Comparison of ENCODE assay signal across 15 cellular contexts in genomic region chr2:48755473-48755872, GRCh38. TPM values are rescaled to one million over a fixed set of nuclear protein-coding genes. Genes with fewer than 3 reads are reported as not detected.
DNase-seq lines count a peak whose midpoint lies in the region; ATAC-seq and TF ChIP-seq lines count a peak whose summit lies in the region.
"Had no signal": no experiment of that assay in that cellular context is flagged by ENCODE, and none has a peak within 500 bp of the region (broad histone marks: within the 10 kb centered on the region; RNA-seq: fewer than 3 reads in every experiment).

Gene LHCGR (minus strand): TSS chr2:48755724. CDS start chr2:48755671, 53 bp downstream.

- peak; percentile 20 for DNase-seq in NCI-H1092 treated with DMSO at 0.1 percent for 48 hours (lab: John Stamatoyannopoulos, UW)
- DNase-seq in NCI-H1092 (lab: John Stamatoyannopoulos, UW) = no peak
- peak; percentile 65 for DNase-seq in ecto neural progenitor cell (ENCODE audit: low spot score)
- DNase-seq in left kidney (ENCODE audit: low read depth, low spot score) = peak; percentile 68
- DNase-seq in PC-3 = no peak
- DNase-seq in transverse colon = no peak
- no peak for DNase-seq in Caco-2
- DNase-seq: NCI-H1048, PC-9 had no signal

- H3K9me2 ChIP-seq in PC-3 (replicated peaks; ENCODE audit: low read length) = no peaks in the 10 kb centered on the region

- H3K36me3 ChIP-seq in stomach smooth muscle (ENCODE audit: control insufficient read depth in 2 of 2, insufficient read depth in 2 of 2, low read length in 2 of 2) = no peaks in the 10 kb centered on the region
- no peaks in the 10 kb centered on the region for H3K36me3 ChIP-seq in PC-3 (ENCODE audit: low read depth, low read length)
- no peaks in the 10 kb centered on the region for H3K36me3 ChIP-seq in transverse colon
- no peaks in the 10 kb centered on the region for H3K36me3 ChIP-seq in Caco-2 (ENCODE audit: control insufficient read depth, insufficient read depth, low read length)
- H3K36me3 ChIP-seq: neutrophil had no signal

- H3K9ac ChIP-seq in stomach smooth muscle (ENCODE audit: low read length in 2 of 2) (peak within 1 kb of the TSS; percentile 15 to 38), PC-3 (ENCODE audit: low read length) (no peak within 1 kb of the TSS)

- TF ChIP-seq CTCF in PC-3 (conservative IDR thresholded peaks at IDR 0.05; ENCODE audit: low read depth, low read length) (no peak), transverse colon (IDR thresholded peaks at IDR 0.05) (no peak), Caco-2 (IDR thresholded peaks at IDR 0.05; ENCODE audit: insufficient read depth in 1 of 2, low read depth in 1 of 2, low read length in 1 of 2, severe bottlenecking in 1 of 2, unreplicated experiment in 1 of 2) (no peak)

- H3K4me3 ChIP-seq in stomach smooth muscle (ENCODE audit: low read length in 2 of 2) (peak within 1 kb of the TSS; percentile 30 to 69), PC-3 (ENCODE audit: low read length) (no peak within 1 kb of the TSS), transverse colon (no peak within 1 kb of the TSS), Caco-2 (ENCODE audit: low read depth, low read length) (no peak within 1 kb of the TSS)
- H3K4me3 ChIP-seq: PC-9 had no signal

- H3K4me1 ChIP-seq in stomach smooth muscle (ENCODE audit: control insufficient read depth, insufficient read depth, low read length) (peaks cover 6% of the 10 kb centered on the region), PC-3 (ENCODE audit: insufficient read depth, low read length) (no peaks in the 10 kb centered on the region), transverse colon (no peaks in the 10 kb centered on the region), Caco-2 (no peaks in the 10 kb centered on the region)

- H4K20me1 ChIP-seq in PC-3 (ENCODE audit: low read length) = no peaks in the 10 kb centered on the region

- peaks cover 5% of the 10 kb centered on the region for H3K27me3 Mint-ChIP-seq in Caco-2 (ENCODE audit: insufficient read depth, unreplicated experiment)

- no TSS peak for BruUV-seq in PC-3 (replicated peaks; lab: Mats Ljungman, UMichigan)
- no TSS peak for BruUV-seq in Caco-2 (replicated peaks; lab: Mats Ljungman, UMichigan)

- no peak for TF ChIP-seq EP300 in transverse colon (IDR thresholded peaks at IDR 0.05; ENCODE audit: low read depth)

- no peak within 1 kb of the TSS for H3K4me3 Mint-ChIP-seq in Caco-2 (ENCODE audit: unreplicated experiment)
- H3K4me3 Mint-ChIP-seq: activated naive CD8-positive, alpha-beta T cell had no signal

- H3K27ac ChIP-seq in stomach smooth muscle (ENCODE audit: low read length) (no peak within 1 kb of the TSS), PC-3 (ENCODE audit: low read length) (no peak within 1 kb of the TSS), transverse colon (no peak within 1 kb of the TSS)
- H3K27ac ChIP-seq: neutrophil, PC-9 had no signal

- no peaks in the 10 kb centered on the region for H3F3A ChIP-seq in PC-3 (ENCODE audit: low read length, unreplicated experiment)

- H3K4me1 Mint-ChIP-seq in Caco-2 (ENCODE audit: low read depth, unreplicated experiment) = no peaks in the 10 kb centered on the region

- no peaks in the 10 kb centered on the region for H3K36me3 Mint-ChIP-seq in Caco-2 (ENCODE audit: insufficient read depth, unreplicated experiment)
- H3K36me3 Mint-ChIP-seq: activated naive CD8-positive, alpha-beta T cell had no signal

- intact Hi-C loops in PC-3 (cut with micrococcal nuclease) = no loop called here
- intact Hi-C loops in transverse colon (cut with DNase I; ENCODE audit: low total_unique reads) = no loop called here
- intact Hi-C loops in Caco-2 (cut with micrococcal nuclease; ENCODE audit: unreplicated experiment) = no loop called here

- in situ Hi-C loops in transverse colon (cut with MboI; ENCODE audit: low pct_ligation_motif_present in 1 of 4, low pct_unique_long_range_greater_than_20kb in 1 of 4, low sequenced_read_pairs in 3 of 4) = no loop called here

- WGBS in transverse colon (ENCODE audit: low coverage in 1 of 2), 2 donors = 6 to 29% methylated on average over 3 to 37 of the region's 37 CpGs

- POLR2A ChIA-PET in PC-3 (lab: Charles Lee; ENCODE audit: unreplicated experiment) (no interaction called here), Caco-2 (lab: Charles Lee) (no interaction called here)

- no peak for TF ChIP-seq POLR2A in transverse colon (IDR thresholded peaks at IDR 0.05)

- H3K4me2 ChIP-seq in PC-3 (ENCODE audit: low read length) = no peak within 1 kb of the TSS
- H3K4me2 ChIP-seq: PC-9 had no signal

- H3K9me3 ChIP-seq in stomach smooth muscle (ENCODE audit: control insufficient read depth in 2 of 2, low read length in 2 of 2) (no peaks in the 10 kb centered on the region), PC-3 (ENCODE audit: low read length) (no peaks in the 10 kb centered on the region), transverse colon (no peaks in the 10 kb centered on the region), Caco-2 (0 out of 2 replicates have a peak, but pooled peaks cover 4% of the 10 kb centered on the region)
- H3K9me3 ChIP-seq: neutrophil had no signal

- no peak within 1 kb of the TSS for H3K27ac Mint-ChIP-seq in Caco-2 (ENCODE audit: unreplicated experiment)
- H3K27ac Mint-ChIP-seq: activated naive CD8-positive, alpha-beta T cell had no signal

- peaks cover 0 to 2% of the 10 kb centered on the region in 2 donors for H3K27me3 ChIP-seq in stomach smooth muscle (ENCODE audit: control insufficient read depth in 1 of 2, insufficient read depth in 2 of 2, low read length in 2 of 2)
- no peaks in the 10 kb centered on the region for H3K27me3 ChIP-seq in PC-3 (ENCODE audit: low read length)
- H3K27me3 ChIP-seq in transverse colon = peaks cover 29% of the 10 kb centered on the region
- no peaks in the 10 kb centered on the region for H3K27me3 ChIP-seq in Caco-2 (replicated peaks; ENCODE audit: control insufficient read depth, insufficient read depth, low read length)

- H3K79me2 ChIP-seq in PC-3 (ENCODE audit: low read length) = no peaks in the 10 kb centered on the region

- H3K9me3 Mint-ChIP-seq in Caco-2 (ENCODE audit: unreplicated experiment) = no peaks in the 10 kb centered on the region

- no peak within 1 kb of the TSS for H2AFZ ChIP-seq in PC-3 (ENCODE audit: low read length)
- H2AFZ ChIP-seq: PC-9 had no signal

- ATAC-seq in PC-3 = no peak
- ATAC-seq: activated CD4-positive, CD25-positive, alpha-beta regulatory T cell treated with anti-CD3 and anti-CD28 coated beads, Interleukin-2, amount 50 U/mL, for 24 hours had no signal

- CTCF ChIA-PET in PC-3 (lab: Charles Lee) (no interaction called here), Caco-2 (lab: Charles Lee) (no interaction called here)

RNA-seq across cellular contexts. Expression of gene LHCGR, which starts in this region (rescaled TPM):
- total RNA-seq in PC-3 (2014; rRNA removed) (not detected in 2 replicates), transverse colon (not detected), Caco-2 (2022) (not detected in 2 replicates)
- total RNA-seq: A172, fibroblast of villous mesenchyme, PC-9 had no signal

Comparison
In these comparisons a context has a peak if more than half of its experiments do, and no peak if none do; other contexts are left out.
1. DNase-seq: peak in NCI-H1092 treated with DMSO at 0.1 percent for 48 hours (single experiment), ecto neural progenitor cell (single experiment) and left kidney (single experiment); none in NCI-H1092 (single experiment), PC-3 (single experiment), transverse colon (single experiment) and Caco-2 (0 of 2).
2. H3K4me3 ChIP-seq: peak in stomach smooth muscle (2 of 2); none in PC-3 (single experiment), transverse colon (0 of 4) and Caco-2 (single experiment).